In genomic region chr12:27061317-27061716, GRCh38 we compare ENCODE assay signal across 10 cellular contexts. TPM values are rescaled to one million over a fixed set of nuclear protein-coding genes. Genes with fewer than 3 reads are reported as not detected.
"Had no signal": no experiment of that assay in that cellular context is flagged by ENCODE, and none has a peak within 500 bp of the region (broad histone marks: within the 10 kb centered on the region; RNA-seq: fewer than 3 reads in every experiment).

No MANE protein-coding gene starts in this region.

- H3K4me3 ChIP-seq: GM23338 had no signal

- H3K27ac Mint-ChIP-seq: GM23338, H9, HFFc6, IgD-negative memory B cell had no signal

- H3K27me3 Mint-ChIP-seq: IgD-negative memory B cell had no signal

- H3K4me1 Mint-ChIP-seq: GM23338, H9 had no signal

- H3K27ac ChIP-seq: HL-60 had no signal

- H3K9me3 Mint-ChIP-seq: GM23338, HFFc6 had no signal

- DNase-seq: H9, HCEC 1CT, HFFc6, KG1 had no signal

- ATAC-seq: GM23338, HepG2 had no signal

- H3K4me3 Mint-ChIP-seq: GM23338, H9, HFFc6, IgD-negative memory B cell had no signal

RNA-seq across cellular contexts. Expression of gene C12orf71, which starts 21.1 kb away (rescaled TPM):
- total RNA-seq: GM23338, H1, H9, HepG2, HFFc6, HT1080 had no signal
